8 cellular contexts compared by ENCODE assay signal in genomic region chr15:55318588-55319494, GRCh38. TPM values are rescaled to one million over a fixed set of nuclear protein-coding genes. Genes with fewer than 3 reads are reported as not detected.
DNase-seq lines count a peak whose midpoint lies in the region; ATAC-seq and TF ChIP-seq lines count a peak whose summit lies in the region.

Gene PIGB (plus strand): TSS chr15:55319222. CDS start chr15:55319251, 29 bp downstream.
Gene PIGBOS1 (minus strand): TSS chr15:55319123. CDS start chr15:55317792, 1,331 bp downstream.

- H3K36me3 Mint-ChIP-seq in activated T-helper 1 cell treated with anti-CD3 and anti-CD28 coated beads, Interleukin-12 subunit alpha, Interleukin-12 subunit beta, Interleukin-2, Interleukin-4 antibody, amounts not matched to agents 30 ng/mL and 10 ng/mL and 1 ng/mL, durations not matched to agents 14 hours and 24 hours and 36 hours (ENCODE audit: low read depth) = peaks cover 32% of the 10 kb centered on the region
- no peaks in the 10 kb centered on the region for H3K36me3 Mint-ChIP-seq in natural killer cell

- H3K4me1 ChIP-seq in DOHH2 (ENCODE audit: control insufficient read depth, low read length) = peaks cover 27% of the 10 kb centered on the region

- no peak for TF ChIP-seq CTCF in DOHH2 (IDR thresholded peaks at IDR 0.05; ENCODE audit: low read depth, low read length, poor library complexity, severe bottlenecking)
- no peak for TF ChIP-seq CTCF in fibroblast of mammary gland (conservative IDR thresholded peaks at IDR 0.05; ENCODE audit: control insufficient read depth, insufficient read depth, low read depth, low read length)
- TF ChIP-seq CTCF in natural killer cell (IDR thresholded peaks at IDR 0.05) = no peak

- 0 out of 2 replicates have a peak, but pooled peaks cover 6% of the 10 kb centered on the region for H3F3A ChIP-seq in DOHH2 (ENCODE audit: control insufficient read depth, insufficient read depth)

- H3K27ac Mint-ChIP-seq in activated T-helper 1 cell treated with anti-CD3 and anti-CD28 coated beads, Interleukin-12 subunit alpha, Interleukin-12 subunit beta, Interleukin-2, Interleukin-4 antibody, amounts not matched to agents 30 ng/mL and 10 ng/mL and 1 ng/mL, durations not matched to agents 14 hours and 24 hours and 36 hours = peak within 1 kb of the TSS; percentile 99
- H3K27ac Mint-ChIP-seq in natural killer cell = peak within 1 kb of the TSS; percentile 99

- H3K27me3 Mint-ChIP-seq in activated T-helper 1 cell treated with anti-CD3 and anti-CD28 coated beads, Interleukin-12 subunit alpha, Interleukin-12 subunit beta, Interleukin-2, Interleukin-4 antibody, amounts not matched to agents 30 ng/mL and 10 ng/mL and 1 ng/mL, durations not matched to agents 14 hours and 24 hours and 36 hours (ENCODE audit: insufficient read depth) = no peaks in the 10 kb centered on the region
- no peaks in the 10 kb centered on the region for H3K27me3 Mint-ChIP-seq in natural killer cell (ENCODE audit: low read depth in 2 of 2)

- H3K27ac ChIP-seq in DOHH2 (ENCODE audit: low read depth, low read length) (peak within 1 kb of the TSS; percentile 84), KOPT-K1 (ENCODE audit: low read depth, low read length, poor library complexity, severe bottlenecking) (peak within 1 kb of the TSS; percentile 97)

- H3K27me3 ChIP-seq in DOHH2 (ENCODE audit: control insufficient read depth, low read length) = no peaks in the 10 kb centered on the region

- H3K79me2 ChIP-seq in DOHH2 (ENCODE audit: control insufficient read depth, low read length) = peaks cover 68% of the 10 kb centered on the region

- H3K4me2 ChIP-seq in DOHH2 (ENCODE audit: low read length) = peak within 1 kb of the TSS; percentile 80

- peak within 1 kb of the TSS; percentile 99 for H3K4me3 ChIP-seq in DOHH2 (ENCODE audit: low read length)
- peak within 1 kb of the TSS; percentile 98 for H3K4me3 ChIP-seq in fibroblast of mammary gland (ENCODE audit: control insufficient read depth, low read depth, low read length)

- no peaks in the 10 kb centered on the region for H4K20me1 ChIP-seq in DOHH2 (ENCODE audit: control insufficient read depth, insufficient read depth, low read depth, low read length)

- DNase-seq in RKO (ENCODE audit: low spot score) (peak; percentile 91), fibroblast of mammary gland (ENCODE audit: low read depth) (peak; percentile 89), natural killer cell (peak; percentile 80)
- peak; percentile 78 for DNase-seq in activated T-helper 1 cell treated with anti-CD3 and anti-CD28 coated beads, Interleukin-12 subunit alpha, Interleukin-12 subunit beta, Interleukin-2, Interleukin-4 antibody, amounts not matched to agents 30 ng/mL and 10 ng/mL and 1 ng/mL, durations not matched to agents 14 hours and 24 hours and 36 hours (ENCODE audit: low spot score)
- peak; percentile 68 to 92 (median 80) for DNase-seq in stimulated activated naive CD4-positive, alpha-beta T cell (lab: John Stamatoyannopoulos, UW)

- peaks cover 63% of the 10 kb centered on the region for H3K4me1 Mint-ChIP-seq in activated T-helper 1 cell treated with anti-CD3 and anti-CD28 coated beads, Interleukin-12 subunit alpha, Interleukin-12 subunit beta, Interleukin-2, Interleukin-4 antibody, amounts not matched to agents 30 ng/mL and 10 ng/mL and 1 ng/mL, durations not matched to agents 14 hours and 24 hours and 36 hours (ENCODE audit: low read depth)
- peaks cover 57 to 65% of the 10 kb centered on the region in 2 donors for H3K4me1 Mint-ChIP-seq in natural killer cell

- ATAC-seq in GM21825 (IDR thresholded peaks at IDR 0.05; ENCODE audit: unreplicated experiment) (peak; percentile 90), natural killer cell (peak; percentile 88 to 93 (median 91))

- H3K9me3 ChIP-seq in DOHH2 (ENCODE audit: control insufficient read depth, insufficient read depth, low read length) = no peaks in the 10 kb centered on the region
- no peaks in the 10 kb centered on the region for H3K9me3 ChIP-seq in KOPT-K1 (ENCODE audit: insufficient read depth, low read length, poor library complexity, severe bottlenecking)

- H3K36me3 ChIP-seq in DOHH2 (ENCODE audit: control insufficient read depth, low read length) (peaks cover 14% of the 10 kb centered on the region), KOPT-K1 (ENCODE audit: insufficient read depth, low read length) (no peaks in the 10 kb centered on the region; the same call in 1 of the 2 replicates)

- H3K9me2 ChIP-seq in DOHH2 (replicated peaks; ENCODE audit: control insufficient read depth, low read length) = no peaks in the 10 kb centered on the region

- H3K9me3 Mint-ChIP-seq in activated T-helper 1 cell treated with anti-CD3 and anti-CD28 coated beads, Interleukin-12 subunit alpha, Interleukin-12 subunit beta, Interleukin-2, Interleukin-4 antibody, amounts not matched to agents 30 ng/mL and 10 ng/mL and 1 ng/mL, durations not matched to agents 14 hours and 24 hours and 36 hours = no peaks in the 10 kb centered on the region
- no peaks in the 10 kb centered on the region for H3K9me3 Mint-ChIP-seq in natural killer cell

- intact Hi-C loops in activated T-helper 1 cell treated with anti-CD3 and anti-CD28 coated beads, Interleukin-12 subunit alpha, Interleukin-12 subunit beta, Interleukin-2, Interleukin-4 antibody, amounts not matched to agents 30 ng/mL and 10 ng/mL and 1 ng/mL, durations not matched to agents 14 hours and 24 hours and 36 hours (cut with micrococcal nuclease) = loop anchor here (1.0 to 10.0 kb wide), 6 partner anchors 29 to 926 kb away; partner anchors contain the start of genes CCPG1, PIERCE2 and RFX7
- intact Hi-C loops in natural killer cell (cut with micrococcal nuclease) = loop anchor here (5.0 kb wide), 2 partner anchors 37 to 88 kb away; partner anchors contain the start of genes CCPG1 and PIERCE2

- peak within 1 kb of the TSS; percentile 100 for H3K4me3 Mint-ChIP-seq in activated T-helper 1 cell treated with anti-CD3 and anti-CD28 coated beads, Interleukin-12 subunit alpha, Interleukin-12 subunit beta, Interleukin-2, Interleukin-4 antibody, amounts not matched to agents 30 ng/mL and 10 ng/mL and 1 ng/mL, durations not matched to agents 14 hours and 24 hours and 36 hours
- peak within 1 kb of the TSS; percentile 99 for H3K4me3 Mint-ChIP-seq in natural killer cell

RNA-seq across cellular contexts. Expression of gene PIGB, which starts in this region (rescaled TPM):
- total RNA-seq in activated T-helper 1 cell treated with anti-CD3 and anti-CD28 coated beads, Interleukin-12 subunit alpha, Interleukin-12 subunit beta, Interleukin-2, Interleukin-4 antibody, amounts not matched to agents 30 ng/mL and 10 ng/mL and 1 ng/mL, durations not matched to agents 14 hours and 24 hours and 36 hours = 14.0 and 19.9 TPM in 2 replicates
- total RNA-seq in natural killer cell = 10 to 100 TPM; 24.9 to 33.5 (median 26.1) TPM

RNA-seq across cellular contexts. Expression of gene PIGBOS1, which starts in this region (rescaled TPM):
- 10.3 and 11.8 TPM in 2 replicates for total RNA-seq in activated T-helper 1 cell treated with anti-CD3 and anti-CD28 coated beads, Interleukin-12 subunit alpha, Interleukin-12 subunit beta, Interleukin-2, Interleukin-4 antibody, amounts not matched to agents 30 ng/mL and 10 ng/mL and 1 ng/mL, durations not matched to agents 14 hours and 24 hours and 36 hours
- 10 to 100 TPM in 1 of 3 donors, 1 to 10 TPM in 2; 7.7 to 10.9 (median 9.3) TPM for total RNA-seq in natural killer cell

Comparison
In these comparisons a context has a peak if more than half of its experiments do, and no peak if none do; other contexts are left out.
1. Peak in every context shown above with its lines: DNase-seq, ATAC-seq, H3K4me3 ChIP-seq and H3K27ac ChIP-seq.